ENCODE assay signal across 1 cellular context in the genomic region with DNA sequence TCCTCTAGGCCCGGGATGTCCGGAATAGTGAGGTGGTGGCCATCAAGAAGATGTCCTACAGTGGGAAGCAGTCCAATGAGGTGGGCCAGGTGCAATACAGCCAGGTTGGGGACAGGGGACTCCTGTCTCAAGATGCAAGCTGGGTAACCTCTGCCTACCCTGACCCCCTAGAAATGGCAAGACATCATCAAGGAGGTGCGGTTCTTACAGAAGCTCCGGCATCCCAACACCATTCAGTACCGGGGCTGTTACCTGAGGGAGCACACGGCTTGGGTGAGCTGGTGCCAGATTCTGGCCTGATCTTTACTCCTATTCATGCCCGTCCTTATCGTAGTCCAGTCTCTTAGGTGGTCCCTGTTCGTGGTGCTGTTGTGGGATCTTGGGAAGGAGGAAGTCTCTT.
TF ChIP-seq lines count a peak whose summit lies in the region.

No MANE protein-coding gene starts in this region.

TF ChIP-seq in endothelial cell of umbilical vein, 7 proteins besides CTCF, POLR2A, EP300 and RAD21:
- TF ChIP-seq, protein P1, sequence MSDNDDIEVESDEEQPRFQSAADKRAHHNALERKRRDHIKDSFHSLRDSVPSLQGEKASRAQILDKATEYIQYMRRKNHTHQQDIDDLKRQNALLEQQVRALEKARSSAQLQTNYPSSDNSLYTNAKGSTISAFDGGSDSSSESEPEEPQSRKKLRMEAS (IDR thresholded peaks at IDR 0.05; ENCODE audit: insufficient read depth, insufficient read length) = no peak
- TF ChIP-seq POLR2AphosphoS5 (IDR thresholded peaks at IDR 0.05; ENCODE audit: insufficient read depth, low read depth, low read length) = no peak
- no peak for TF ChIP-seq JUN (IDR thresholded peaks at IDR 0.05; ENCODE audit: borderline replicate concordance, insufficient read depth, insufficient read length, low read depth)
- TF ChIP-seq EZH2 (IDR thresholded peaks at IDR 0.05; ENCODE audit: borderline replicate concordance, low read depth, low read length, severe bottlenecking) = no peak
- no peak for TF ChIP-seq GATA2 (IDR thresholded peaks at IDR 0.05; ENCODE audit: insufficient read depth, insufficient read length, low read depth, low read length)
- TF ChIP-seq MYC (IDR thresholded peaks at IDR 0.05; ENCODE audit: low read depth, low read length) = no peak
- no peak for TF ChIP-seq FOS (IDR thresholded peaks at IDR 0.05; ENCODE audit: borderline replicate concordance, insufficient read depth, low read length)
TF ChIP-seq in endothelial cell of umbilical vein: peak in this region for 0.
